ENCODE assay signal across 8 cellular contexts in genomic region chr22:38177926-38178604, GRCh38. TPM values are rescaled to one million over a fixed set of nuclear protein-coding genes. Genes with fewer than 3 reads are reported as not detected.
DNase-seq lines count a peak whose midpoint lies in the region; ATAC-seq, FAIRE-seq and TF ChIP-seq lines count a peak whose summit lies in the region.

No MANE protein-coding gene starts in this region.

- H3K9me3 ChIP-seq in vagina = no peaks in the 10 kb centered on the region

- H3K27ac ChIP-seq in mesendoderm (ENCODE audit: low read depth, low read length) (no peak overlapping the region), vagina (peak overlapping the region; percentile 99)

- H4K8ac ChIP-seq in mesendoderm (ENCODE audit: low read depth, low read length) = no peak overlapping the region

- peak overlapping the region; percentile 9 for H3K9ac ChIP-seq in mesendoderm (ENCODE audit: low read length)

- H3K27me3 ChIP-seq in mesendoderm (ENCODE audit: insufficient read depth, low read length, poor library complexity) (no peaks in the 10 kb centered on the region), vagina (no peaks in the 10 kb centered on the region)

- H3K4me1 Mint-ChIP-seq in dendritic cell treated with granulocyte-macrophage colony-stimulating factor and Interleukin-4, amounts not matched to agents 40 ng/mL and 50 ng/mL, for 4 days (ENCODE audit: low read depth) = peaks cover 64% of the 10 kb centered on the region

- peak overlapping the region; percentile 99 for H3K27ac Mint-ChIP-seq in dendritic cell treated with granulocyte-macrophage colony-stimulating factor and Interleukin-4, amounts not matched to agents 40 ng/mL and 50 ng/mL, for 4 days

- no peak for TF ChIP-seq POLR2A in vagina (IDR thresholded peaks at IDR 0.05)

- peaks cover 31% of the 10 kb centered on the region for H3K27me3 Mint-ChIP-seq in dendritic cell treated with granulocyte-macrophage colony-stimulating factor and Interleukin-4, amounts not matched to agents 40 ng/mL and 50 ng/mL, for 4 days

- H3K18ac ChIP-seq in mesendoderm (ENCODE audit: low read length) = peak overlapping the region; percentile 13

- no peak overlapping the region for H3K4me2 ChIP-seq in mesendoderm (ENCODE audit: low read length)

- no peaks in the 10 kb centered on the region for H3K9me3 Mint-ChIP-seq in dendritic cell treated with granulocyte-macrophage colony-stimulating factor and Interleukin-4, amounts not matched to agents 40 ng/mL and 50 ng/mL, for 4 days

- TF ChIP-seq CTCF in vagina (IDR thresholded peaks at IDR 0.05) = no peak

- H2BK5ac ChIP-seq in mesendoderm (ENCODE audit: low read length) = no peak overlapping the region

- DNase-seq in NCI-H69 (lab: John Stamatoyannopoulos, UW) (peak; percentile 66), mesendoderm (peak; percentile 90), vagina (ENCODE audit: extremely low spot score in 2 of 2) (no peak), ecto neural progenitor cell (ENCODE audit: low spot score) (no peak)

- peaks cover 8% of the 10 kb centered on the region for H3K36me3 Mint-ChIP-seq in dendritic cell treated with granulocyte-macrophage colony-stimulating factor and Interleukin-4, amounts not matched to agents 40 ng/mL and 50 ng/mL, for 4 days (ENCODE audit: low read depth)

- no peak overlapping the region for H2BK120ac ChIP-seq in mesendoderm (ENCODE audit: low read depth, low read length)

- no peaks in the 10 kb centered on the region for H3K79me2 ChIP-seq in mesendoderm (ENCODE audit: control insufficient read depth, insufficient read depth, low read length)

- H4K5ac ChIP-seq in mesendoderm (ENCODE audit: low read length) = no peak overlapping the region

- peak overlapping the region; percentile 70 for H3K56ac ChIP-seq in mesendoderm (ENCODE audit: low read length)

- H2BK15ac ChIP-seq in mesendoderm (replicated peaks; ENCODE audit: low read depth) = no peak overlapping the region

- no peak overlapping the region for H2AK5ac ChIP-seq in mesendoderm (ENCODE audit: low read length)

- H3K36me3 ChIP-seq in mesendoderm (ENCODE audit: control insufficient read depth, insufficient read depth, low read length) (no peaks in the 10 kb centered on the region), vagina (no peaks in the 10 kb centered on the region)

- H3K4me3 ChIP-seq in mesendoderm (ENCODE audit: low read length) (no peak overlapping the region), vagina (no peak overlapping the region)

- no peak for ATAC-seq in HG03097 (IDR thresholded peaks at IDR 0.05; ENCODE audit: low FRiP score, unreplicated experiment)
- no peak for ATAC-seq in GM19463 (IDR thresholded peaks at IDR 0.05; ENCODE audit: unreplicated experiment)

- H3K4me1 ChIP-seq in mesendoderm (ENCODE audit: control insufficient read depth, low read depth, low read length) (peaks cover 8% of the 10 kb centered on the region), vagina (peaks cover 55% of the 10 kb centered on the region)

- H3K23ac ChIP-seq in mesendoderm (ENCODE audit: low read length) = no peak overlapping the region

- intact Hi-C loops in dendritic cell treated with granulocyte-macrophage colony-stimulating factor and Interleukin-4, amounts not matched to agents 40 ng/mL and 50 ng/mL, for 4 days (cut with micrococcal nuclease) = no loop called here
- intact Hi-C loops in vagina (cut with DNase I) = no loop called here

- H3K4me3 Mint-ChIP-seq in dendritic cell treated with granulocyte-macrophage colony-stimulating factor and Interleukin-4, amounts not matched to agents 40 ng/mL and 50 ng/mL, for 4 days = no peak overlapping the region

- peak; percentile 83 for FAIRE-seq in G401.6 (lab: Jason Lieb, UNC)

- no peak overlapping the region for H3K4ac ChIP-seq in mesendoderm (ENCODE audit: low read depth, low read length)

- H3K79me1 ChIP-seq in mesendoderm (ENCODE audit: low read length) = no peaks in the 10 kb centered on the region

- no CpG with 5 or more reads among the region's 15 CpGs for WGBS in mesendoderm (ENCODE audit: extremely low coverage, insufficient coverage, low lambda C conversion rate)

RNA-seq across cellular contexts. Expression of gene PLA2G6, which starts 3.6 kb away (rescaled TPM):
- 2.4 TPM for polyA plus RNA-seq in mesendoderm (2013, experiment 1 of 2)
- 2.4 TPM for polyA plus RNA-seq in mesendoderm (2013, experiment 2 of 2)
- 35.8 TPM for total RNA-seq in vagina

RNA-seq across cellular contexts. Expression of gene MAFF, which starts 23.7 kb away (rescaled TPM):
- polyA plus RNA-seq in mesendoderm (2013, experiment 1 of 2) = 6.2 TPM
- 6.4 TPM for polyA plus RNA-seq in mesendoderm (2013, experiment 2 of 2)
- total RNA-seq in vagina = 90.6 TPM

Comparison
In these comparisons a context has a peak if more than half of its experiments do, and no peak if none do; other contexts are left out.
1. DNase-seq: peak in NCI-H69 (single experiment) and mesendoderm (single experiment); none in vagina (0 of 2) and ecto neural progenitor cell (single experiment).